28 cellular contexts compared by ENCODE assay signal in genomic region chr2:191158751-191159150, GRCh38.
"Had no signal": no experiment of that assay in that cellular context is flagged by ENCODE, and none has a peak within 500 bp of the region (broad histone marks: within the 10 kb centered on the region; RNA-seq: fewer than 3 reads in every experiment).

No MANE protein-coding gene starts in this region.

- H3K27ac ChIP-seq: adrenal gland, breast epithelium, cardiac muscle cell, colonic mucosa had no signal

- H3K4me1 ChIP-seq: adrenal gland, breast epithelium, colonic mucosa had no signal

- H3K27me3 ChIP-seq: adrenal gland, breast epithelium, cardiac muscle cell, colonic mucosa had no signal

- H3K4me3 ChIP-seq: adrenal gland, breast epithelium, cardiac muscle cell, colonic mucosa had no signal

- DNase-seq: activated CD4-positive, alpha-beta memory T cell treated with anti-CD3 and anti-CD28 coated beads for 36 hours; activated CD4-positive, alpha-beta T cell treated with anti-CD3 and anti-CD28 coated beads for 36 hours; activated CD4-positive, alpha-beta T cell treated with anti-CD3 and anti-CD28 coated beads, Interleukin-2, amount 10 ng/mL, durations not matched to agents 24 days and 14 days; activated CD4-positive, CD25-positive, alpha-beta regulatory T cell; activated CD4-positive, CD25-positive, alpha-beta regulatory T cell treated with anti-CD3 and anti-CD28 coated beads, Interleukin-2, amount 50 U/mL, for 72 hours; activated CD8-positive, alpha-beta memory T cell treated with anti-CD3 and anti-CD28 coated beads, Interleukin-2, amount 10 ng/mL, durations not matched to agents 7 days and 5 days; activated CD8-positive, alpha-beta memory T cell treated with anti-CD3 and anti-CD28 coated beads, Interleukin-2, amount 50 U/mL, for 4 hours; activated CD8-positive, alpha-beta T cell treated with anti-CD3 and anti-CD28 coated beads, Interleukin-2, amount 10 ng/mL, durations not matched to agents 7 days and 5 days; activated effector memory CD4-positive, alpha-beta T cell treated with anti-CD3 and anti-CD28 coated beads, Interleukin-2, amount 50 U/mL, for 16 hours; activated naive CD4-positive, alpha-beta T cell treated with anti-CD3 and anti-CD28 coated beads for 36 hours; activated naive CD8-positive, alpha-beta T cell treated with anti-CD3 and anti-CD28 coated beads for 36 hours; activated naive CD8-positive, alpha-beta T cell treated with anti-CD3 and anti-CD28 coated beads, Interleukin-2, amount 50 U/mL, for 24 hours; activated T-cell treated with anti-CD3 and anti-CD28 coated beads, Interleukin-2, amount 50 U/mL, for 1 hour; activated T-cell treated with anti-CD3 and anti-CD28 coated beads, Interleukin-2, amount 50 U/mL, for 48 hours; adrenal gland; amygdala; aorta; central memory CD4-positive, alpha-beta T cell; cerebellar nuclear complex; colonic mucosa; effector memory CD4-positive, alpha-beta T cell; endodermal cell; foreskin fibroblast; head of caudate nucleus; T-helper 2 cell had no signal

- H3K9me3 ChIP-seq: adrenal gland, breast epithelium, colonic mucosa had no signal

- ATAC-seq: activated CD4-positive, alpha-beta T cell treated with anti-CD3 and anti-CD28 coated beads for 36 hours; activated CD8-positive, alpha-beta memory T cell treated with anti-CD3 and anti-CD28 coated beads, Interleukin-2, amount 10 ng/mL, durations not matched to agents 7 days and 5 days; activated CD8-positive, alpha-beta T cell treated with anti-CD3 and anti-CD28 coated beads, Interleukin-2, amount 10 ng/mL, durations not matched to agents 7 days and 5 days; activated naive CD8-positive, alpha-beta T cell treated with anti-CD3 and anti-CD28 coated beads, Interleukin-2, amount 50 U/mL, for 24 hours; esophagus mucosa had no signal

- H3K36me3 ChIP-seq: adrenal gland, breast epithelium, cardiac muscle cell, colonic mucosa had no signal
